ENCODE assay signal across 32 cellular contexts in the genomic region with DNA sequence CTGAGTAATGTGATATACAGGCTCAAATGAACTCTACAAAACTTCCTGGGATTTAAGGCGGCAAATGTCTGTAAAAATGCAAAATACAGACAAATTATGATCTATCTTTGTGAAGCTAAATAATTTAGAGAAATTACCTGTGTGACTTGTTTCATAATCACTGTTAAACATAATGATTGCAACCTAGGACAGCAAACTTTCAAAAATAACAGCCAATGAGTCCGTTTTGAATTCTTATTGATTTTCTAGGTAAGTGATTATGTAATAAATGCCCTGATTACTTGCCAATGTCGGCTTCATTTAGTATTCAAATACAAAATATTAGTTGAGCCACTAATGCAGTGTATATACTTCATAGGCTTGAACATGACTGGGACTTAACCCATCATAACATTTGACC.
"Had no signal": no experiment of that assay in that cellular context is flagged by ENCODE, and none has a peak within 500 bp of the region (broad histone marks: within the 10 kb centered on the region; RNA-seq: fewer than 3 reads in every experiment).

No MANE protein-coding gene starts in this region.

- H3K4me3 ChIP-seq: ascending aorta, cardiac muscle cell had no signal

- H3K4me1 ChIP-seq: ascending aorta had no signal

- H3K9me3 ChIP-seq: ascending aorta had no signal

- H3K36me3 ChIP-seq: ascending aorta, cardiac muscle cell, WERI-Rb-1 had no signal

- H3K27ac ChIP-seq: ascending aorta, cardiac muscle cell, WERI-Rb-1 had no signal

- H3K27me3 ChIP-seq: ascending aorta, cardiac muscle cell had no signal

- FAIRE-seq: bronchial epithelial cell had no signal

- DNase-seq: activated CD4-positive, alpha-beta memory T cell treated with anti-CD3 and anti-CD28 coated beads, Interleukin-2, amount 10 ng/mL, durations not matched to agents 7 days and 5 days; activated CD4-positive, alpha-beta T cell treated with anti-CD3 and anti-CD28 coated beads for 1 hour; activated CD4-positive, alpha-beta T cell treated with anti-CD3 and anti-CD28 coated beads for 36 hours; activated CD4-positive, alpha-beta T cell treated with anti-CD3 and anti-CD28 coated beads for 48 hours; activated CD4-positive, alpha-beta T cell treated with anti-CD3 and anti-CD28 coated beads, Interleukin-2, amount 10 ng/mL, durations not matched to agents 7 days and 5 days; activated CD4-positive, alpha-beta T cell treated with anti-CD3 and anti-CD28 coated beads, Interleukin-2, amount 50 U/mL, for 48 hours; activated CD4-positive, CD25-positive, alpha-beta regulatory T cell; activated CD8-positive, alpha-beta memory T cell treated with anti-CD3 and anti-CD28 coated beads for 24 hours; activated CD8-positive, alpha-beta memory T cell treated with anti-CD3 and anti-CD28 coated beads, Interleukin-2, amount 10 ng/mL, durations not matched to agents 7 days and 5 days; activated CD8-positive, alpha-beta memory T cell treated with anti-CD3 and anti-CD28 coated beads, Interleukin-2, amount 50 U/mL, for 48 hours; activated CD8-positive, alpha-beta T cell treated with anti-CD3 and anti-CD28 coated beads, Interleukin-2, amount 10 ng/mL, durations not matched to agents 7 days and 5 days; activated effector memory CD4-positive, alpha-beta T cell treated with Interleukin-2 at 50 U/mL for 16 hours; activated gamma-delta T cell; activated naive CD4-positive, alpha-beta T cell treated with anti-CD3 and anti-CD28 coated beads, Interleukin-2, amount 10 ng/mL, durations not matched to agents 7 days and 5 days; activated naive CD4-positive, alpha-beta T cell treated with Interleukin-2 at 50 U/mL for 16 hours; activated naive CD8-positive, alpha-beta T cell treated with anti-CD3 and anti-CD28 coated beads, Interleukin-2, amount 10 ng/mL, durations not matched to agents 7 days and 5 days; activated naive CD8-positive, alpha-beta T cell treated with anti-CD3 and anti-CD28 coated beads, Interleukin-2, amount 50 U/mL, for 24 hours; activated T-cell treated with anti-CD3 and anti-CD28 coated beads, Interleukin-2, amount 50 U/mL, for 24 hours; activated T-cell treated with anti-CD3 and anti-CD28 coated beads, Interleukin-2, amount 50 U/mL, for 48 hours; amygdala; anterior cingulate cortex; caudate nucleus; cerebellar nuclear complex; T-cell; T-helper 2 cell; T-helper 9 cell; WERI-Rb-1 had no signal

- ATAC-seq: activated CD4-positive, alpha-beta T cell treated with anti-CD3 and anti-CD28 coated beads for 36 hours; activated CD4-positive, CD25-positive, alpha-beta regulatory T cell treated with anti-CD3 and anti-CD28 coated beads, Interleukin-2, amount 50 U/mL, for 24 hours; activated CD8-positive, alpha-beta memory T cell treated with anti-CD3 and anti-CD28 coated beads, Interleukin-2, amount 10 ng/mL, durations not matched to agents 7 days and 5 days; activated CD8-positive, alpha-beta T cell treated with anti-CD3 and anti-CD28 coated beads, Interleukin-2, amount 10 ng/mL, durations not matched to agents 7 days and 5 days; activated naive CD8-positive, alpha-beta T cell treated with anti-CD3 and anti-CD28 coated beads, Interleukin-2, amount 50 U/mL, for 24 hours; T-cell; WTC11 had no signal
